ENCODE assay signal across 8 cellular contexts in the genomic region with DNA sequence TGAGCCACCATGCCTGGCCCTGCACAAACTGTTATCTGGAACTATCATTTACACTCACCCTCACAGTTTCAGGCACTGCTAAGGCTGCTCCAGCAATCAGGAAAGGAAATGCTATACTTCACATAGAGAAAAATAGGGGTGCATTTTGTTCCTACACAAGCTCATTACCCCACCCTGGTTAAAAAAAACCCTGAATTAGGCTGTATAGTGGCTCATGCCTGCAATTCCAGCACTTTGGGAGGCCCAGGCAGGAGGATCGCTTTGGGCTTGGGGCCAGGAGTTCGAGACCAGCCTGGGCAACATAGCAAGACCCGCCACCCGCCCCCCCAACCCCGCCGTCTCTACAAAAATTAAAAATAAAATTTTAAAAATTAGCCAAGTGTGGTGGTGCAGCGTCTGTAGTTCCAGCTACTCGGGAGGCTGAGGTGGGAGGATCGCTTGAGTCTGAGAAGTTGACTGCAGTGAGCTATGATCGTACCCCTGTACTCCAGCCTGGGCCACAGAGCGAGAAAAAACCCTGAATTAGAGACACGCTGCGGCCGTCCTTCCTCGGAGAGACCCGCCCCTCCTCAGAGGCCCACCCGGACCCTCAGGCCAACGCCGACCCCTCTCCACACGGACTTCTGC. TPM values are rescaled to one million over a fixed set of nuclear protein-coding genes. Genes with fewer than 3 reads are reported as not detected.
DNase-seq lines count a peak whose midpoint lies in the region; ATAC-seq and TF ChIP-seq lines count a peak whose summit lies in the region.

No MANE protein-coding gene starts in this region.

- H3K36me3 ChIP-seq in BE2C (peaks cover 45% of the 10 kb centered on the region), stomach smooth muscle (ENCODE audit: control insufficient read depth in 2 of 2, insufficient read depth in 2 of 2, low read length in 2 of 2) (peaks cover under 1 to 9% of the 10 kb centered on the region in 2 donors)

- peaks cover 28% of the 10 kb centered on the region for H3K4me1 Mint-ChIP-seq in activated naive CD8-positive, alpha-beta T cell treated with anti-CD3 and anti-CD28 coated beads for 36 hours

- ATAC-seq in HG02981 (IDR thresholded peaks at IDR 0.05; ENCODE audit: unreplicated experiment) = peak; percentile 3
- no peak for ATAC-seq in HG03280 (IDR thresholded peaks at IDR 0.05; ENCODE audit: unreplicated experiment)

- peak overlapping the region; percentile 87 to 89 for H3K9ac ChIP-seq in stomach smooth muscle (ENCODE audit: low read length in 2 of 2)

- H3K4me3 Mint-ChIP-seq in activated naive CD8-positive, alpha-beta T cell treated with anti-CD3 and anti-CD28 coated beads for 36 hours = peak overlapping the region; percentile 99

- H3K4me1 ChIP-seq in BE2C (no peaks in the 10 kb centered on the region; the same call in 1 of the 2 replicates), stomach smooth muscle (ENCODE audit: control insufficient read depth, insufficient read depth, low read length) (peaks cover 24% of the 10 kb centered on the region)

- no peak for TF ChIP-seq CTCF in BE2C (IDR thresholded peaks at IDR 0.05; ENCODE audit: low read depth, low read length)

- H3K27me3 ChIP-seq in BE2C (no peaks in the 10 kb centered on the region), stomach smooth muscle (ENCODE audit: control insufficient read depth in 1 of 2, insufficient read depth in 2 of 2, low read length in 2 of 2) (no peaks in the 10 kb centered on the region)

- peak overlapping the region; percentile 84 for H3K4me3 ChIP-seq in BE2C (ENCODE audit: low read depth, low read length)
- H3K4me3 ChIP-seq in iPS-18c (ENCODE audit: insufficient read depth, low read depth, low read length) = peak overlapping the region; percentile 99
- H3K4me3 ChIP-seq in stomach smooth muscle (ENCODE audit: low read length in 2 of 2) = peak overlapping the region; percentile 91

- H3K27me3 Mint-ChIP-seq in activated naive CD8-positive, alpha-beta T cell treated with anti-CD3 and anti-CD28 coated beads for 36 hours = no peaks in the 10 kb centered on the region

- peak overlapping the region; percentile 66 for H3K27ac ChIP-seq in stomach smooth muscle (ENCODE audit: low read length)

- peak overlapping the region; percentile 97 for H3K27ac Mint-ChIP-seq in activated naive CD8-positive, alpha-beta T cell treated with anti-CD3 and anti-CD28 coated beads for 36 hours

- H3K36me3 Mint-ChIP-seq in activated naive CD8-positive, alpha-beta T cell treated with anti-CD3 and anti-CD28 coated beads for 36 hours = peaks cover 16% of the 10 kb centered on the region

- H3K9me3 Mint-ChIP-seq in activated naive CD8-positive, alpha-beta T cell treated with anti-CD3 and anti-CD28 coated beads for 36 hours = no peaks in the 10 kb centered on the region

- no peak for DNase-seq in BE2C
- no peak for DNase-seq in activated naive CD8-positive, alpha-beta T cell treated with anti-CD3 and anti-CD28 coated beads for 36 hours
- DNase-seq in NCI-H2196 (lab: John Stamatoyannopoulos, UW; ENCODE audit: unreplicated experiment) = no peak
- no peak for DNase-seq in NCI-H187 (lab: John Stamatoyannopoulos, UW)

- H3K9me3 ChIP-seq in BE2C = no peaks in the 10 kb centered on the region
- H3K9me3 ChIP-seq in iPS-18c (ENCODE audit: control insufficient read depth, insufficient read depth, low read length) = no peaks in the 10 kb centered on the region
- H3K9me3 ChIP-seq in stomach smooth muscle (ENCODE audit: control insufficient read depth in 2 of 2, low read length in 2 of 2) = no peaks in the 10 kb centered on the region

RNA-seq across cellular contexts. Expression of a gene that starts 0.5 kb away (rescaled TPM):
- 22.4 TPM for polyA plus RNA-seq in BE2C (2012; ENCODE audit: insufficient read depth, insufficient read length, low read depth)
- 1 to 10 TPM; 5.9 to 9.1 TPM for total RNA-seq in activated naive CD8-positive, alpha-beta T cell treated with anti-CD3 and anti-CD28 coated beads for 36 hours

RNA-seq across cellular contexts. Expression of a gene that starts 0.7 kb away (rescaled TPM):
- 133 TPM for polyA plus RNA-seq in BE2C (2012; ENCODE audit: insufficient read depth, insufficient read length, low read depth)
- 10 to 100 TPM; 70.0 to 70.1 TPM for total RNA-seq in activated naive CD8-positive, alpha-beta T cell treated with anti-CD3 and anti-CD28 coated beads for 36 hours

RNA-seq across cellular contexts. Expression of a gene that starts 27.9 kb away (rescaled TPM):
- 733 TPM for polyA plus RNA-seq in BE2C (2012; ENCODE audit: insufficient read depth, insufficient read length, low read depth)
- 100 to 1,000 TPM; 457 to 476 TPM for total RNA-seq in activated naive CD8-positive, alpha-beta T cell treated with anti-CD3 and anti-CD28 coated beads for 36 hours

RNA-seq across cellular contexts. Expression of a gene that starts 29.3 kb away (rescaled TPM):
- 516 TPM for polyA plus RNA-seq in BE2C (2012; ENCODE audit: insufficient read depth, insufficient read length, low read depth)
- total RNA-seq in activated naive CD8-positive, alpha-beta T cell treated with anti-CD3 and anti-CD28 coated beads for 36 hours = 100 to 1,000 TPM; 156 to 162 TPM

RNA-seq across cellular contexts. Expression of a gene that starts 29.7 kb away (rescaled TPM):
- polyA plus RNA-seq in BE2C (2012; ENCODE audit: insufficient read depth, insufficient read length, low read depth) = 483 TPM
- total RNA-seq in activated naive CD8-positive, alpha-beta T cell treated with anti-CD3 and anti-CD28 coated beads for 36 hours = 100 to 1,000 TPM; 201 to 214 TPM
